In the genomic region with DNA sequence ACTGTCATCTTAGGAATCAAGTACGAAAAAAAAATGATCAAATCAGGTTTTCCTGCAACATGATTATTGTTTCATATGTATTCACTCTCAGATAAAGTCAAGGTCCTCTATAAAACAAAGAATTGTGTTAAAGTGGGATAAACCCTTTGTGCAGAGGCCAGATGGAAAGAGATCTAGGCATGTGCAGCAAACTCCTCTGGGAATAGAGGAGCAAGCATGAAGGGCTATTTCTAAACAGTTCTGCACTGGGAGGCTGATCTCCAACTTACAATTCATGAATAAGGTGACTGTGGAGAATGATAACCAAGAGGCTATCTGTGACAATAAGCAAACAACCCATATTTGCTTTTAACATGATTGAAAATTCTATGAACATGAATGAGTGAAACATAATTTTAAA, we compare ENCODE assay signal across 20 cellular contexts. TPM values are rescaled to one million over a fixed set of nuclear protein-coding genes. Genes with fewer than 3 reads are reported as not detected.
DNase-seq lines count a peak whose midpoint lies in the region; ATAC-seq and TF ChIP-seq lines count a peak whose summit lies in the region.
"Had no signal": no experiment of that assay in that cellular context is flagged by ENCODE, and none has a peak within 500 bp of the region (broad histone marks: within the 10 kb centered on the region; RNA-seq: fewer than 3 reads in every experiment).

No MANE protein-coding gene starts in this region.

- no peak for ATAC-seq in stimulated activated memory B cell treated with anti-CD40 and anti-IgM and Interleukin-4, amounts not matched to agents 10 μg/mL and 1 μg/mL and 100 μg/mL, for 72 hours
- ATAC-seq: naive thymus-derived CD8-positive, alpha-beta T cell had no signal

- H3K36me3 Mint-ChIP-seq in neural crest cell (ENCODE audit: low read depth): peaks cover 3% of the 10 kb centered on the region
- no peaks in the 10 kb centered on the region for H3K36me3 Mint-ChIP-seq in stimulated activated memory B cell treated with anti-CD40 and anti-IgM and Interleukin-4, amounts not matched to agents 10 μg/mL and 1 μg/mL and 100 μg/mL, for 72 hours
- H3K36me3 Mint-ChIP-seq: activated naive CD4-positive, alpha-beta T cell treated with anti-CD3 and anti-CD28 coated beads, Interleukin-2, amount 10 ng/mL, durations not matched to agents 7 days and 5 days had no signal

- no peak overlapping the region for H3K27ac Mint-ChIP-seq in neural crest cell (ENCODE audit: unreplicated experiment)
- H3K27ac Mint-ChIP-seq in stimulated activated memory B cell treated with anti-CD40 and anti-IgM and Interleukin-4, amounts not matched to agents 10 μg/mL and 1 μg/mL and 100 μg/mL, for 72 hours: no peak overlapping the region
- H3K27ac Mint-ChIP-seq: activated CD4-positive, alpha-beta memory T cell treated with anti-CD3 and anti-CD28 coated beads, Interleukin-2, amount 10 ng/mL, durations not matched to agents 7 days and 5 days; activated naive CD4-positive, alpha-beta T cell treated with anti-CD3 and anti-CD28 coated beads, Interleukin-2, amount 10 ng/mL, durations not matched to agents 7 days and 5 days; B cell; memory B cell; naive thymus-derived CD8-positive, alpha-beta T cell; T-helper 1 cell treated with Interleukin-12 subunit alpha and Interleukin-12 subunit beta and Interleukin-4 antibody, amounts not matched to agents 30 μg/mL and 1 μg/mL, for 36 hours had no signal

- H3K9me3 Mint-ChIP-seq in neural crest cell: no peaks in the 10 kb centered on the region
- H3K9me3 Mint-ChIP-seq in stimulated activated memory B cell treated with anti-CD40 and anti-IgM and Interleukin-4, amounts not matched to agents 10 μg/mL and 1 μg/mL and 100 μg/mL, for 72 hours: no peaks in the 10 kb centered on the region
- H3K9me3 Mint-ChIP-seq: activated CD4-positive, alpha-beta memory T cell treated with anti-CD3 and anti-CD28 coated beads, Interleukin-2, amount 10 ng/mL, durations not matched to agents 7 days and 5 days; activated naive CD4-positive, alpha-beta T cell treated with anti-CD3 and anti-CD28 coated beads, Interleukin-2, amount 10 ng/mL, durations not matched to agents 7 days and 5 days; memory B cell; T-helper 1 cell treated with Interleukin-12 subunit alpha and Interleukin-12 subunit beta and Interleukin-4 antibody, amounts not matched to agents 30 μg/mL and 1 μg/mL, for 36 hours had no signal

- TF ChIP-seq CTCF in neural crest cell (conservative IDR thresholded peaks at IDR 0.05): no peak

- H3K27me3 Mint-ChIP-seq in neural crest cell (ENCODE audit: low read depth): no peaks in the 10 kb centered on the region
- H3K27me3 Mint-ChIP-seq in stimulated activated memory B cell treated with anti-CD40 and anti-IgM and Interleukin-4, amounts not matched to agents 10 μg/mL and 1 μg/mL and 100 μg/mL, for 72 hours: peaks cover 40% of the 10 kb centered on the region

- peak; percentile 52 for DNase-seq in DMS53 (lab: John Stamatoyannopoulos, UW)
- DNase-seq in NCI-H187 (lab: John Stamatoyannopoulos, UW): peak; percentile 16 to 39
- DNase-seq in NCI-H82 (lab: John Stamatoyannopoulos, UW): peak; percentile 72
- no peak for DNase-seq in neural crest cell (ENCODE audit: low read depth, low spot score)
- no peak for DNase-seq in HK-2 (ENCODE audit: unreplicated experiment)
- DNase-seq in HuH-7.5 (ENCODE audit: low spot score): no peak
- DNase-seq: activated CD4-positive, alpha-beta memory T cell treated with anti-CD3 and anti-CD28 coated beads, Interleukin-2, amount 10 ng/mL, durations not matched to agents 7 days and 5 days; activated naive CD4-positive, alpha-beta T cell treated with anti-CD3 and anti-CD28 coated beads, Interleukin-2, amount 10 ng/mL, durations not matched to agents 7 days and 5 days; activated T-cell treated with anti-CD3 and anti-CD28 coated beads, Interleukin-2, amount 50 U/mL, for 1 hour; hypothalamus; kidney; naive thymus-derived CD8-positive, alpha-beta T cell; NCI-H2081 treated with DMSO at 0.1 percent for 48 hours; Right ventricle myocardium superior; spleen; WERI-Rb-1 had no signal

- H3K4me3 Mint-ChIP-seq in neural crest cell: peak overlapping the region; percentile 48
- no peak overlapping the region for H3K4me3 Mint-ChIP-seq in stimulated activated memory B cell treated with anti-CD40 and anti-IgM and Interleukin-4, amounts not matched to agents 10 μg/mL and 1 μg/mL and 100 μg/mL, for 72 hours
- H3K4me3 Mint-ChIP-seq: activated CD4-positive, alpha-beta memory T cell treated with anti-CD3 and anti-CD28 coated beads, Interleukin-2, amount 10 ng/mL, durations not matched to agents 7 days and 5 days; activated naive CD4-positive, alpha-beta T cell treated with anti-CD3 and anti-CD28 coated beads, Interleukin-2, amount 10 ng/mL, durations not matched to agents 7 days and 5 days; B cell; memory B cell; naive thymus-derived CD8-positive, alpha-beta T cell; T-helper 1 cell treated with Interleukin-12 subunit alpha and Interleukin-12 subunit beta and Interleukin-4 antibody, amounts not matched to agents 30 μg/mL and 1 μg/mL, for 36 hours had no signal

- peaks cover 27% of the 10 kb centered on the region for H3K4me1 Mint-ChIP-seq in neural crest cell
- peaks cover 12% of the 10 kb centered on the region for H3K4me1 Mint-ChIP-seq in stimulated activated memory B cell treated with anti-CD40 and anti-IgM and Interleukin-4, amounts not matched to agents 10 μg/mL and 1 μg/mL and 100 μg/mL, for 72 hours

RNA-seq across cellular contexts. Expression of a gene that starts 2.4 kb away (rescaled TPM):
- total RNA-seq in neural crest cell: 53.5 and 68.2 TPM in 2 replicates

Comparison
In these comparisons a context has a peak if more than half of its experiments do, and no peak if none do; other contexts are left out.
1. DNase-seq: peak in DMS53 (single experiment), NCI-H187 (2 of 2) and NCI-H82 (single experiment); none in neural crest cell (single experiment), HK-2 (single experiment) and HuH-7.5 (single experiment).